In genomic region chrX:41023098-41023497, GRCh38 we compare ENCODE assay signal across 15 cellular contexts.
DNase-seq lines count a peak whose midpoint lies in the region; TF ChIP-seq lines count a peak whose summit lies in the region.
"Had no signal": no experiment of that assay in that cellular context is flagged by ENCODE, and none has a peak within 500 bp of the region (broad histone marks: within the 10 kb centered on the region; RNA-seq: fewer than 3 reads in every experiment).

No MANE protein-coding gene starts in this region.

- H3K9me3 Mint-ChIP-seq in progenitor cell of endocrine pancreas (ENCODE audit: low read depth) = no peaks in the 10 kb centered on the region
- H3K9me3 Mint-ChIP-seq: CD4-positive, alpha-beta T cell had no signal

- DNase-seq in PC-9 (no peak), hepatocyte (ENCODE audit: low spot score) (no peak), progenitor cell of endocrine pancreas (ENCODE audit: low spot score, unreplicated experiment) (no peak), D341Med (ENCODE audit: low spot score) (no peak)
- DNase-seq in stimulated activated CD8-positive, alpha-beta memory T cell treated with anti-CD3 and anti-CD28 coated beads, Interleukin-4, amount 100 ng/mL, for 48 hours = no peak
- DNase-seq: 8988T; C1 segment of cervical spinal cord; CD4-positive, alpha-beta T cell; DND-41; GDM1; GOT3 had no signal

- no peak overlapping the region for H3K27ac Mint-ChIP-seq in progenitor cell of endocrine pancreas
- H3K27ac Mint-ChIP-seq: B cell; CD4-positive, alpha-beta T cell had no signal

- H4K20me1 ChIP-seq in PC-9 (ENCODE audit: insufficient read depth) = no peaks in the 10 kb centered on the region
- no peaks in the 10 kb centered on the region for H4K20me1 ChIP-seq in hepatocyte (ENCODE audit: insufficient read depth, poor library complexity, severe bottlenecking)

- H3K27me3 Mint-ChIP-seq in progenitor cell of endocrine pancreas = no peaks in the 10 kb centered on the region
- H3K27me3 Mint-ChIP-seq: CD4-positive, alpha-beta T cell had no signal

- no TSS peak for BruUV-seq in PC-9 (replicated peaks; lab: Mats Ljungman, UMichigan)

- no peaks in the 10 kb centered on the region for H3F3A ChIP-seq in PC-9 (ENCODE audit: insufficient read depth, low read depth)

- no peak overlapping the region for H3K4me3 Mint-ChIP-seq in progenitor cell of endocrine pancreas (ENCODE audit: low read depth)
- H3K4me3 Mint-ChIP-seq: B cell; CD4-positive, alpha-beta T cell had no signal

- H3K9me3 ChIP-seq in PC-9 (ENCODE audit: insufficient read depth, low read depth) (no peaks in the 10 kb centered on the region), hepatocyte (ENCODE audit: low read depth) (no peaks in the 10 kb centered on the region), neutrophil (no peaks in the 10 kb centered on the region)
- H3K9me3 ChIP-seq: HAP-1 had no signal

- H3K27me3 ChIP-seq in ACC112 (ENCODE audit: insufficient read depth, low read length) (no peaks in the 10 kb centered on the region), PC-9 (ENCODE audit: insufficient read depth, low read depth) (no peaks in the 10 kb centered on the region), hepatocyte (no peaks in the 10 kb centered on the region), neutrophil (no peaks in the 10 kb centered on the region)

- no peaks in the 10 kb centered on the region for H3K9me2 ChIP-seq in PC-9 (ENCODE audit: insufficient read depth)
- H3K9me2 ChIP-seq in hepatocyte (replicated peaks; ENCODE audit: insufficient read depth) = no peaks in the 10 kb centered on the region

- peaks cover 20% of the 10 kb centered on the region for H3K4me1 ChIP-seq in ACC112 (ENCODE audit: control insufficient read depth, insufficient read depth, low read length, unreplicated experiment)
- H3K4me1 ChIP-seq in PC-9 (replicated peaks; ENCODE audit: insufficient read depth) = peaks cover 4% of the 10 kb centered on the region; the same call in 1 of the 2 replicates
- H3K4me1 ChIP-seq in hepatocyte (ENCODE audit: insufficient read depth) = peaks cover 28% of the 10 kb centered on the region
- peaks cover 15 to 20% of the 10 kb centered on the region in 2 experiments for H3K4me1 ChIP-seq in neutrophil (ENCODE audit: control insufficient read depth in 1 of 2, insufficient read depth in 1 of 2, low read depth in 1 of 2, low read length in 1 of 2)

- H3K79me2 ChIP-seq in ACC112 (ENCODE audit: control insufficient read depth, insufficient read depth, low read length, unreplicated experiment) (no peaks in the 10 kb centered on the region), PC-9 (ENCODE audit: low read depth) (no peaks in the 10 kb centered on the region), hepatocyte (no peaks in the 10 kb centered on the region)

- H3K4me3 ChIP-seq in ACC112 (ENCODE audit: low read depth, low read length) (no peak overlapping the region), PC-9 (no peak overlapping the region), hepatocyte (no peak overlapping the region), neutrophil (ENCODE audit: low read depth in 1 of 2, low read length in 1 of 2) (no peak overlapping the region)
- H3K4me3 ChIP-seq: HAP-1 had no signal

- CTCF ChIA-PET in PC-9 (lab: Charles Lee) = no interaction called here

- intact Hi-C loops in PC-9 (cut with micrococcal nuclease; ENCODE audit: unreplicated experiment) = no loop called here

- H3K36me3 Mint-ChIP-seq in progenitor cell of endocrine pancreas (ENCODE audit: insufficient read depth) = no peaks in the 10 kb centered on the region

- no peak overlapping the region; the same call in 1 of the 2 replicates for H3K4me2 ChIP-seq in PC-9
- H3K4me2 ChIP-seq in hepatocyte = no peak overlapping the region

- peaks cover 8% of the 10 kb centered on the region for H3K4me1 Mint-ChIP-seq in progenitor cell of endocrine pancreas (ENCODE audit: low read depth)
- H3K4me1 Mint-ChIP-seq: B cell had no signal

- 93% methylated on average over 3 of the region's 3 CpGs for WGBS in hepatocyte (ENCODE audit: low lambda C conversion rate, missing lambda C conversion rate)

- TF ChIP-seq CTCF in PC-9 (conservative IDR thresholded peaks at IDR 0.05) (no peak), hepatocyte (IDR thresholded peaks at IDR 0.05; ENCODE audit: poor library complexity) (no peak), neutrophil (IDR thresholded peaks at IDR 0.05) (no peak), progenitor cell of endocrine pancreas (IDR thresholded peaks at IDR 0.05; ENCODE audit: unreplicated experiment) (no peak)

- H2AFZ ChIP-seq in ACC112 (ENCODE audit: low read length, unreplicated experiment) (no peak overlapping the region), PC-9 (no peak overlapping the region), hepatocyte (no peak overlapping the region)

- H3K36me3 ChIP-seq in ACC112 (ENCODE audit: insufficient read depth, low read length) (no peaks in the 10 kb centered on the region), PC-9 (ENCODE audit: low read depth) (no peaks in the 10 kb centered on the region), hepatocyte (replicated peaks; ENCODE audit: insufficient read depth, low read depth) (no peaks in the 10 kb centered on the region), neutrophil (no peaks in the 10 kb centered on the region)
- H3K36me3 ChIP-seq: HAP-1 had no signal

- POLR2A ChIA-PET in PC-9 (lab: Charles Lee; ENCODE audit: unreplicated experiment) = no interaction called here

- H3K27ac ChIP-seq in ACC112 (ENCODE audit: low read depth, low read length) (peak overlapping the region; percentile 41), PC-9 (peak overlapping the region; percentile 39; the same call in 1 of the 2 replicates), hepatocyte (peak overlapping the region; percentile 31), neutrophil (peak overlapping the region; percentile 33)
